ENCODE assay signal across 1 cellular context in the genomic region with DNA sequence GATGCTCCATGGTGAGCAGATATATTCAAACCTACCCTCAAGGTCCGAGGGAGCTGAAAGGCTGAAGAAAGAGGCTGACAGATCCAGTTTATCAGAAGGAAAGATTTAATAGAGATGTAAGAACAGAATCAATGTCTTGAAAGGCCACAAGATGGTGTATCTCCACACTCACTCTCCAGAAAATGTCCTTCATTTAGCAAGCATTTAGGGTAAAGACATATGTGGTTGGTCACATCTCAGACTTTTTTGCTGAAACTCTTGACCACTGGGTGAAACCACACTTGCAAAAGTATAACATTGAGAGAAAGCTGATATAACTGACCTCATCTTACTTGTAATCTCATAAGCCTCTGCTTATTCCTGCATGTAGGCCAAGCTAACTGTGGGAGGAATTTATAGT.
TF ChIP-seq lines count a peak whose summit lies in the region.

No MANE protein-coding gene starts in this region.

TF ChIP-seq in GM23338, 12 proteins besides CTCF, POLR2A, EP300 and RAD21 (continued from another document):
- TF ChIP-seq, protein P1, sequence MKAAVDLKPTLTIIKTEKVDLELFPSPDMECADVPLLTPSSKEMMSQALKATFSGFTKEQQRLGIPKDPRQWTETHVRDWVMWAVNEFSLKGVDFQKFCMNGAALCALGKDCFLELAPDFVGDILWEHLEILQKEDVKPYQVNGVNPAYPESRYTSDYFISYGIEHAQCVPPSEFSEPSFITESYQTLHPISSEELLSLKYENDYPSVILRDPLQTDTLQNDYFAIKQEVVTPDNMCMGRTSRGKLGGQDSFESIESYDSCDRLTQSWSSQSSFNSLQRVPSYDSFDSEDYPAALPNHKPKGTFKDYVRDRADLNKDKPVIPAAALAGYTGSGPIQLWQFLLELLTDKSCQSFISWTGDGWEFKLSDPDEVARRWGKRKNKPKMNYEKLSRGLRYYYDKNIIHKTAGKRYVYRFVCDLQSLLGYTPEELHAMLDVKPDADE (IDR thresholded peaks at IDR 0.05): no peak
